ENCODE assay signal across 1 cellular context in the genomic region with DNA sequence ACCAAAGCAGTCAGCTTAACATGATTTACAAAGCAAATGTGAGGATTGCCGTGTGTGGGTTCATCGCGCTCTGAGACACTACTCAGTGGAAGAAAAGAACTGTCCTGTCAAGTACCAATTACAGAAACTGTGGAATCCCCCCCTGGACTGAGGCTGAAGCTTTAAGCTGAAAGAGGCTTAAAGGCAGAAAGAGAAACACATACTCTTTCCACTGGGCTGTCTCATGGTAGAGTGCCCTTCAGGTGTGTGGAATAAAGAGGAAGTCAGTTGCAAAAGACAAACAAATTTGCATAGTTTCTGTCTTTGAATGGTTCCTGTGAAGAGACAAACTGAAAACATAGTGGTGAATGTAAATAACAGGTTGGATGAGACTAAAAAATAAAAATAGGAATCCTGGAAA.
TF ChIP-seq lines count a peak whose summit lies in the region.

No MANE protein-coding gene starts in this region.

TF ChIP-seq in H1, 55 proteins besides CTCF, POLR2A, EP300 and RAD21 (continued from another document):
- no peak for TF ChIP-seq TAF1 (IDR thresholded peaks at IDR 0.05; ENCODE audit: low read depth, low read length)
- no peak for TF ChIP-seq ATF2 (IDR thresholded peaks at IDR 0.05; ENCODE audit: low read length)
- TF ChIP-seq SP4 (IDR thresholded peaks at IDR 0.05; ENCODE audit: low read length): no peak
